ENCODE assay signal across 6 cellular contexts in genomic region chr11:93049740-93050139, GRCh38.
"Had no signal": no experiment of that assay in that cellular context is flagged by ENCODE, and none has a peak within 500 bp of the region (broad histone marks: within the 10 kb centered on the region; RNA-seq: fewer than 3 reads in every experiment).

No MANE protein-coding gene starts in this region.

- H2AFZ ChIP-seq: GM23248 had no signal

- H3K4me3 ChIP-seq: GM23248, K562 had no signal

- H3K27ac ChIP-seq: GM23248 had no signal

- ATAC-seq: K562 had no signal

- DNase-seq: GM23248, GOT3, H9, HCEC 1CT, KG1 had no signal

- H3K9ac ChIP-seq: GM23248 had no signal
